ENCODE assay signal across 1 cellular context in genomic region chr15:96170616-96171270, GRCh38.
TF ChIP-seq lines count a peak whose summit lies in the region.

No MANE protein-coding gene starts in this region.

TF ChIP-seq in HepG2, 621 proteins besides CTCF, POLR2A, EP300 and RAD21 (continued from another document):
- TF ChIP-seq ZBTB44 (CRISPR knock-in tag; IDR thresholded peaks at IDR 0.05): no peak
- TF ChIP-seq NFYB (CRISPR knock-in tag; IDR thresholded peaks at IDR 0.05): no peak
- no peak for TF ChIP-seq ZSCAN30 (CRISPR knock-in tag; IDR thresholded peaks at IDR 0.05)
- TF ChIP-seq KAT7 (CRISPR knock-in tag; IDR thresholded peaks at IDR 0.05; ENCODE audit: borderline replicate concordance): no peak
- TF ChIP-seq NR2F2 (IDR thresholded peaks at IDR 0.05; ENCODE audit: borderline replicate concordance, low read depth): peak; percentile 74
- TF ChIP-seq, protein P1, sequence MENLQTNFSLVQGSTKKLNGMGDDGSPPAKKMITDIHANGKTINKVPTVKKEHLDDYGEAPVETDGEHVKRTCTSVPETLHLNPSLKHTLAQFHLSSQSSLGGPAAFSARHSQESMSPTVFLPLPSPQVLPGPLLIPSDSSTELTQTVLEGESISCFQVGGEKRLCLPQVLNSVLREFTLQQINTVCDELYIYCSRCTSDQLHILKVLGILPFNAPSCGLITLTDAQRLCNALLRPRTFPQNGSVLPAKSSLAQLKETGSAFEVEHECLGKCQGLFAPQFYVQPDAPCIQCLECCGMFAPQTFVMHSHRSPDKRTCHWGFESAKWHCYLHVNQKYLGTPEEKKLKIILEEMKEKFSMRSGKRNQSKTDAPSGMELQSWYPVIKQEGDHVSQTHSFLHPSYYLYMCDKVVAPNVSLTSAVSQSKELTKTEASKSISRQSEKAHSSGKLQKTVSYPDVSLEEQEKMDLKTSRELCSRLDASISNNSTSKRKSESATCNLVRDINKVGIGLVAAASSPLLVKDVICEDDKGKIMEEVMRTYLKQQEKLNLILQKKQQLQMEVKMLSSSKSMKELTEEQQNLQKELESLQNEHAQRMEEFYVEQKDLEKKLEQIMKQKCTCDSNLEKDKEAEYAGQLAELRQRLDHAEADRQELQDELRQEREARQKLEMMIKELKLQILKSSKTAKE (CRISPR knock-in tag; IDR thresholded peaks at IDR 0.05; ENCODE audit: borderline replicate concordance): no peak
- TF ChIP-seq ZNF292 (CRISPR knock-in tag; IDR thresholded peaks at IDR 0.05; ENCODE audit: borderline replicate concordance, low read depth): no peak
- TF ChIP-seq ISL2 (CRISPR knock-in tag; IDR thresholded peaks at IDR 0.05): peak; percentile 67
- TF ChIP-seq, protein P2, sequence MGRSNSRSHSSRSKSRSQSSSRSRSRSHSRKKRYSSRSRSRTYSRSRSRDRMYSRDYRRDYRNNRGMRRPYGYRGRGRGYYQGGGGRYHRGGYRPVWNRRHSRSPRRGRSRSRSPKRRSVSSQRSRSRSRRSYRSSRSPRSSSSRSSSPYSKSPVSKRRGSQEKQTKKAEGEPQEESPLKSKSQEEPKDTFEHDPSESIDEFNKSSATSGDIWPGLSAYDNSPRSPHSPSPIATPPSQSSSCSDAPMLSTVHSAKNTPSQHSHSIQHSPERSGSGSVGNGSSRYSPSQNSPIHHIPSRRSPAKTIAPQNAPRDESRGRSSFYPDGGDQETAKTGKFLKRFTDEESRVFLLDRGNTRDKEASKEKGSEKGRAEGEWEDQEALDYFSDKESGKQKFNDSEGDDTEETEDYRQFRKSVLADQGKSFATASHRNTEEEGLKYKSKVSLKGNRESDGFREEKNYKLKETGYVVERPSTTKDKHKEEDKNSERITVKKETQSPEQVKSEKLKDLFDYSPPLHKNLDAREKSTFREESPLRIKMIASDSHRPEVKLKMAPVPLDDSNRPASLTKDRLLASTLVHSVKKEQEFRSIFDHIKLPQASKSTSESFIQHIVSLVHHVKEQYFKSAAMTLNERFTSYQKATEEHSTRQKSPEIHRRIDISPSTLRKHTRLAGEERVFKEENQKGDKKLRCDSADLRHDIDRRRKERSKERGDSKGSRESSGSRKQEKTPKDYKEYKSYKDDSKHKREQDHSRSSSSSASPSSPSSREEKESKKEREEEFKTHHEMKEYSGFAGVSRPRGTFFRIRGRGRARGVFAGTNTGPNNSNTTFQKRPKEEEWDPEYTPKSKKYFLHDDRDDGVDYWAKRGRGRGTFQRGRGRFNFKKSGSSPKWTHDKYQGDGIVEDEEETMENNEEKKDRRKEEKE (IDR thresholded peaks at IDR 0.05): no peak
- no peak for TF ChIP-seq HOXA3 (CRISPR knock-in tag; IDR thresholded peaks at IDR 0.05)
- TF ChIP-seq ZNF710 (CRISPR knock-in tag; IDR thresholded peaks at IDR 0.05; ENCODE audit: borderline replicate concordance): peak; percentile 71; the same call in 1 of the 2 replicates
- TF ChIP-seq SNAI1 (CRISPR knock-in tag; IDR thresholded peaks at IDR 0.05; ENCODE audit: borderline replicate concordance): no peak
- no peak for TF ChIP-seq SOX6 (IDR thresholded peaks at IDR 0.05)
- TF ChIP-seq SOX6 (CRISPR knock-in tag; IDR thresholded peaks at IDR 0.05): peak; percentile 86
- TF ChIP-seq HHEX (CRISPR knock-in tag; IDR thresholded peaks at IDR 0.05): no peak
- no peak for TF ChIP-seq ATF5 (CRISPR knock-in tag; IDR thresholded peaks at IDR 0.05; ENCODE audit: low read depth)
- no peak for TF ChIP-seq PRPF4 (IDR thresholded peaks at IDR 0.05; ENCODE audit: low read depth, low read length, poor library complexity, severe bottlenecking)
- TF ChIP-seq ZFYVE20 (CRISPR knock-in tag; IDR thresholded peaks at IDR 0.05; ENCODE audit: borderline replicate concordance, low read depth): no peak
- TF ChIP-seq ZNF720 (CRISPR knock-in tag; IDR thresholded peaks at IDR 0.05): no peak
- no peak for TF ChIP-seq ZBTB10 (CRISPR knock-in tag; IDR thresholded peaks at IDR 0.05; ENCODE audit: borderline replicate concordance)
